Comparison of ENCODE assay signal across 1 cellular context in genomic region chrX:93874554-93874953, GRCh38.
TF ChIP-seq lines count a peak whose summit lies in the region.

No MANE protein-coding gene starts in this region.

TF ChIP-seq in GM23338, 12 proteins besides CTCF, POLR2A, EP300 and RAD21 (continued from another document):
- TF ChIP-seq ZNF462 (CRISPR knock-in tag; IDR thresholded peaks at IDR 0.05), result no peak
- TF ChIP-seq JUNB (IDR thresholded peaks at IDR 0.05; ENCODE audit: unreplicated experiment), result no peak
- no peak for TF ChIP-seq NANOG (IDR thresholded peaks at IDR 0.05; ENCODE audit: borderline replicate concordance)
- TF ChIP-seq POLR2AphosphoS5 (IDR thresholded peaks at IDR 0.05; ENCODE audit: low read depth), result no peak
- TF ChIP-seq ETS1 (IDR thresholded peaks at IDR 0.05), result no peak
